ENCODE assay signal across 6 cellular contexts in genomic region chr11:503179-503981, GRCh38.
DNase-seq lines count a peak whose midpoint lies in the region; ATAC-seq and TF ChIP-seq lines count a peak whose summit lies in the region.

No MANE protein-coding gene starts in this region.

- intact Hi-C loops in posterior cingulate gyrus (cut with DNase I) = no loop called here

- DNase-seq in Kasumi-1 (lab: John Stamatoyannopoulos, UW) (peak; percentile 36 to 54), choroid plexus epithelial cell (ENCODE audit: low read depth) (peak; percentile 58), posterior cingulate gyrus (peak; percentile 73 to 98 (median 82)), NCI-H1436 treated with DMSO at 0.1 percent for 48 hours (lab: John Stamatoyannopoulos, UW) (no peak), SW480 (ENCODE audit: low spot score) (no peak)

- TF ChIP-seq CTCF in choroid plexus epithelial cell (conservative IDR thresholded peaks at IDR 0.05; ENCODE audit: low read depth, low read length) = no peak

- no peak for ATAC-seq in GM18511 (IDR thresholded peaks at IDR 0.05; ENCODE audit: unreplicated experiment)

- peak overlapping the region; percentile 70 for H3K4me3 ChIP-seq in choroid plexus epithelial cell (ENCODE audit: low read depth, low read length)

Comparison
In these comparisons a context has a peak if more than half of its experiments do, and no peak if none do; other contexts are left out.
1. DNase-seq: peak in Kasumi-1 (2 of 2), choroid plexus epithelial cell (single experiment) and posterior cingulate gyrus (10 of 10); none in NCI-H1436 treated with DMSO at 0.1 percent for 48 hours (single experiment) and SW480 (single experiment).